In genomic region chr7:155412416-155413253, GRCh38 we compare ENCODE assay signal across 8 cellular contexts. TPM values are rescaled to one million over a fixed set of nuclear protein-coding genes. Genes with fewer than 3 reads are reported as not detected.
A peak's percentile ranks its signal among the peaks of the same experiment; 100 is the strongest.
DNase-seq lines count a peak whose midpoint lies in the region; ATAC-seq, FAIRE-seq and TF ChIP-seq lines count a peak whose summit lies in the region.

No MANE protein-coding gene starts in this region.

- TF ChIP-seq CTCF in PC-9 (conservative IDR thresholded peaks at IDR 0.05) (peak; percentile 80), keratinocyte (optimal IDR thresholded peaks at IDR 0.05 in 1 of 3, IDR thresholded peaks at IDR 0.05 in 1 of 3, conservative IDR thresholded peaks at IDR 0.05 in 1 of 3; ENCODE audit: extremely low read depth in 1 of 3, insufficient read depth in 2 of 3, low read length in 3 of 3) (peak; percentile 34 to 82 (median 65))

- H3K9me1 ChIP-seq in keratinocyte (ENCODE audit: control insufficient read depth, extremely low read depth, insufficient read depth, low read length), result no peaks in the 10 kb centered on the region

- H3K9me2 ChIP-seq in PC-9 (ENCODE audit: insufficient read depth), result no peaks in the 10 kb centered on the region

- H3K4me1 Mint-ChIP-seq in activated naive CD8-positive, alpha-beta T cell treated with anti-CD3 and anti-CD28 coated beads, Interleukin-2, amount 10 ng/mL, durations not matched to agents 7 days and 5 days, result peaks cover 2% of the 10 kb centered on the region

- peaks cover 8% of the 10 kb centered on the region for H3K27me3 Mint-ChIP-seq in activated naive CD8-positive, alpha-beta T cell treated with anti-CD3 and anti-CD28 coated beads, Interleukin-2, amount 10 ng/mL, durations not matched to agents 7 days and 5 days

- no peaks in the 10 kb centered on the region for H3F3A ChIP-seq in PC-9 (ENCODE audit: insufficient read depth, low read depth)

- H3K27ac ChIP-seq in PC-9 (no peak overlapping the region), keratinocyte (ENCODE audit: control insufficient read depth, insufficient read depth, low read length) (no peak overlapping the region)

- no peak overlapping the region for H3K9ac ChIP-seq in keratinocyte (ENCODE audit: control insufficient read depth, extremely low read depth, insufficient read depth, low read length)

- POLR2A ChIA-PET in PC-9 (lab: Charles Lee; ENCODE audit: unreplicated experiment), result no interaction called here
- POLR2A ChIA-PET in activated naive CD8-positive, alpha-beta T cell treated with anti-CD3 and anti-CD28 coated beads, Interleukin-2, amount 10 ng/mL, durations not matched to agents 7 days and 5 days (lab: Charles Lee), result no interaction called here

- H2AFZ ChIP-seq in PC-9, result no peak overlapping the region
- H2AFZ ChIP-seq in keratinocyte (ENCODE audit: control insufficient read depth, low read length), result no peak overlapping the region

- FAIRE-seq in keratinocyte (lab: Jason Lieb, UNC), result no peak

- H3K4me3 Mint-ChIP-seq in activated naive CD8-positive, alpha-beta T cell treated with anti-CD3 and anti-CD28 coated beads, Interleukin-2, amount 10 ng/mL, durations not matched to agents 7 days and 5 days, result no peak overlapping the region

- H3K4me1 ChIP-seq in PC-9 (replicated peaks; ENCODE audit: insufficient read depth) (no peaks in the 10 kb centered on the region), keratinocyte (ENCODE audit: control insufficient read depth, extremely low read depth, insufficient read depth, low read length) (no peaks in the 10 kb centered on the region)

- H3K9me3 ChIP-seq in PC-9 (ENCODE audit: insufficient read depth, low read depth) (no peaks in the 10 kb centered on the region), keratinocyte (ENCODE audit: control insufficient read depth, low read depth, low read length) (no peaks in the 10 kb centered on the region)

- no peaks in the 10 kb centered on the region for H3K9me3 Mint-ChIP-seq in activated naive CD8-positive, alpha-beta T cell treated with anti-CD3 and anti-CD28 coated beads, Interleukin-2, amount 10 ng/mL, durations not matched to agents 7 days and 5 days

- no peaks in the 10 kb centered on the region for H4K20me1 ChIP-seq in PC-9 (ENCODE audit: insufficient read depth)
- no peaks in the 10 kb centered on the region for H4K20me1 ChIP-seq in keratinocyte (ENCODE audit: control insufficient read depth, extremely low read depth, insufficient read depth, low read length)

- dilution Hi-C loops in keratinocyte (cut with MboI; ENCODE audit: extremely low pct_ligation_motif_present, low sequenced_read_pairs), result no loop called here

- peak; percentile 6 for DNase-seq in DMS114 treated with DMSO at 0.1 percent for 48 hours (lab: John Stamatoyannopoulos, UW; ENCODE audit: unreplicated experiment)
- DNase-seq in PC-9, result peak in 1 of 2 experiments; percentile 33
- DNase-seq in activated naive CD8-positive, alpha-beta T cell treated with anti-CD3 and anti-CD28 coated beads, Interleukin-2, amount 10 ng/mL, durations not matched to agents 7 days and 5 days, result peak; percentile 62
- no peak for DNase-seq in keratinocyte (ENCODE audit: low read depth, low spot score)
- peak; percentile 4 to 21 (median 20) for DNase-seq in stimulated activated CD4-positive, alpha-beta T cell treated with anti-CD3 and anti-CD28 coated beads, TNF-alpha, amount 100 ng/mL, for 4 hours (ENCODE audit: low read depth in 3 of 3)

- H3K79me2 ChIP-seq in PC-9 (ENCODE audit: low read depth) (no peaks in the 10 kb centered on the region), keratinocyte (ENCODE audit: control insufficient read depth, insufficient read depth, low read length) (no peaks in the 10 kb centered on the region)

- H3K4me3 ChIP-seq in PC-9 (no peak overlapping the region), keratinocyte (ENCODE audit: control insufficient read depth in 2 of 3, extremely low read depth in 1 of 3, insufficient read depth in 2 of 3, low read depth in 1 of 3, low read length in 3 of 3) (no peak overlapping the region)

- H3K36me3 ChIP-seq in PC-9 (ENCODE audit: low read depth) (no peaks in the 10 kb centered on the region), keratinocyte (ENCODE audit: control insufficient read depth in 2 of 2, extremely low read depth in 1 of 2, insufficient read depth in 2 of 2, low read length in 2 of 2) (no peaks in the 10 kb centered on the region)

- no peak overlapping the region for H3K27ac Mint-ChIP-seq in activated naive CD8-positive, alpha-beta T cell treated with anti-CD3 and anti-CD28 coated beads, Interleukin-2, amount 10 ng/mL, durations not matched to agents 7 days and 5 days

- no peaks in the 10 kb centered on the region for H3K36me3 Mint-ChIP-seq in activated naive CD8-positive, alpha-beta T cell treated with anti-CD3 and anti-CD28 coated beads, Interleukin-2, amount 10 ng/mL, durations not matched to agents 7 days and 5 days

- peaks cover 91% of the 10 kb centered on the region for H3K27me3 ChIP-seq in PC-9 (ENCODE audit: insufficient read depth, low read depth)
- peaks cover 23% of the 10 kb centered on the region for H3K27me3 ChIP-seq in keratinocyte (ENCODE audit: control insufficient read depth, extremely low read depth, insufficient read depth, low read length)

- H3K4me2 ChIP-seq in PC-9 (no peak overlapping the region), keratinocyte (ENCODE audit: control insufficient read depth, extremely low read depth, insufficient read depth, low read depth, low read length) (no peak overlapping the region)

- intact Hi-C loops in PC-9 (cut with micrococcal nuclease; ENCODE audit: unreplicated experiment), result no loop called here

- CTCF ChIA-PET in PC-9 (lab: Charles Lee), result no interaction called here

- no TSS peak for BruUV-seq in PC-9 (replicated peaks; lab: Mats Ljungman, UMichigan)

- ATAC-seq in GM19324 (IDR thresholded peaks at IDR 0.05; ENCODE audit: low FRiP score, unreplicated experiment) (peak; percentile 61), HG03354 (IDR thresholded peaks at IDR 0.05; ENCODE audit: poor library complexity, severe bottlenecking, unreplicated experiment) (peak; percentile 93), GM21717 (IDR thresholded peaks at IDR 0.05; ENCODE audit: unreplicated experiment) (no peak)
- peak; percentile 65 for ATAC-seq in activated naive CD8-positive, alpha-beta T cell treated with anti-CD3 and anti-CD28 coated beads, Interleukin-2, amount 10 ng/mL, durations not matched to agents 7 days and 5 days (ENCODE audit: low read depth)

RNA-seq across cellular contexts. Expression of gene EN2, which starts 45.3 kb away (rescaled TPM):
- total RNA-seq in PC-9 (2021), result not detected in 2 replicates
- total RNA-seq in activated naive CD8-positive, alpha-beta T cell treated with anti-CD3 and anti-CD28 coated beads, Interleukin-2, amount 10 ng/mL, durations not matched to agents 7 days and 5 days, result not detected
- 0.05 to 0.14 TPM (median 0.09 TPM) in 3 replicates for polyA plus RNA-seq in keratinocyte
- polyA plus RNA-seq in keratinocyte (2011; ENCODE audit: low read depth), result 0.15 TPM
- 0.16 and 0.23 TPM in 2 replicates for polyA plus RNA-seq in keratinocyte (2011; cell fraction: cytosol; rRNA removed)
- polyA plus RNA-seq in keratinocyte (2011; cell fraction: nucleus; rRNA removed), result 0.31 and 0.56 TPM in 2 replicates
- polyA plus RNA-seq in keratinocyte (2012; ENCODE audit: low replicate concordance), result 0.14 and 0.24 TPM in 2 replicates
- polyA minus RNA-seq in keratinocyte, result 0.26 TPM in 1 of 3 replicates, not detected in the others
- not detected for polyA minus RNA-seq in keratinocyte (2011; cell fraction: cytosol; rRNA and poly(A)+ RNA removed)
- 0.21 and 0.23 TPM in 2 replicates for polyA minus RNA-seq in keratinocyte (2011; cell fraction: nucleus; rRNA and poly(A)+ RNA removed)
